In the genomic region with DNA sequence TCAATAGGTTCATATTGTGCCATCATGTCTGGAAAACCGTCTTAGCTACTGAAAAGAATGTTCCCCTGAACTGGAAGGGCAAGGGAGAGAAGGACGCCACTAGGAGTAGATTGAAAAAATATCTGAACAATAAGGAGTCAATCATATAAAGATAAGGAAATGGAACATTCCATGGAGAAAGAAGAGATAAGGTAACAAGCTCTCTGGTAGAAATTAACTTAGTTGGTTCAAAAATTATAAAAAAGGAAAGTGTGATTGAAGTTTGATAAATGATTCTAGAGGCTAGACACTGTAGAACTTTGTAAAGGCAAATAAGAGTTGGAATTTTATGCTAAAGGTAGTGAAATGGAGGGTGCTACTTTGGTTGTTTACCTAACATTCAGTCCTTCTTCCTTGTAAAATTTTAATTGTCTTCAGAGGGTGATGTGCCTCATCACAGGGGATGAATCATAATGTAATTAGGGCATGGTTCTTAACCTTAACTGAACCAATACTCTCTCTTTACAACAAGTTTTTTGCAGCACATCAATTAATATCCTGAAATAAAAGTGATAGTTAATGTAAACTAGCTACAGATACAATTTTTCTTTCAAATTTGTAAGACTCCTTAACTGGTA, we compare ENCODE assay signal across 18 cellular contexts.
"Had no signal": no experiment of that assay in that cellular context is flagged by ENCODE, and none has a peak within 500 bp of the region (broad histone marks: within the 10 kb centered on the region; RNA-seq: fewer than 3 reads in every experiment).

No MANE protein-coding gene starts in this region.

- H3K9me3 Mint-ChIP-seq: memory B cell had no signal

- H3K4me3 Mint-ChIP-seq: memory B cell had no signal

- ATAC-seq: foreskin keratinocyte, gastroesophageal sphincter, heart left ventricle, left cardiac atrium, left lung, left ventricle myocardium superior had no signal

- H3K9me3 ChIP-seq: esophagus muscularis mucosa, gastroesophageal sphincter, heart left ventricle, left lung had no signal

- H3K36me3 ChIP-seq: esophagus muscularis mucosa, gastroesophageal sphincter, heart left ventricle, left lung had no signal

- H3K36me3 Mint-ChIP-seq: memory B cell had no signal

- DNase-seq: dermis blood vessel endothelial cell; dorsolateral prefrontal cortex; effector CD4-positive, alpha-beta T cell; effector memory CD4-positive, alpha-beta T cell; foreskin keratinocyte; heart left ventricle; hippocampal formation; left cardiac atrium; left lung; left ventricle myocardium superior; mammary epithelial cell; mesendoderm; midbrain had no signal

- H3K4me3 ChIP-seq: coronary artery, dorsolateral prefrontal cortex, esophagus muscularis mucosa, gastroesophageal sphincter, heart left ventricle, left lung, lung had no signal

- H3K27ac Mint-ChIP-seq: memory B cell had no signal

- H3K4me1 ChIP-seq: foreskin keratinocyte, left lung had no signal

- H3K27ac ChIP-seq: coronary artery, dorsolateral prefrontal cortex, esophagus muscularis mucosa, foreskin keratinocyte, gastroesophageal sphincter, heart left ventricle, left lung had no signal
